1 cellular context compared by ENCODE assay signal in the genomic region with DNA sequence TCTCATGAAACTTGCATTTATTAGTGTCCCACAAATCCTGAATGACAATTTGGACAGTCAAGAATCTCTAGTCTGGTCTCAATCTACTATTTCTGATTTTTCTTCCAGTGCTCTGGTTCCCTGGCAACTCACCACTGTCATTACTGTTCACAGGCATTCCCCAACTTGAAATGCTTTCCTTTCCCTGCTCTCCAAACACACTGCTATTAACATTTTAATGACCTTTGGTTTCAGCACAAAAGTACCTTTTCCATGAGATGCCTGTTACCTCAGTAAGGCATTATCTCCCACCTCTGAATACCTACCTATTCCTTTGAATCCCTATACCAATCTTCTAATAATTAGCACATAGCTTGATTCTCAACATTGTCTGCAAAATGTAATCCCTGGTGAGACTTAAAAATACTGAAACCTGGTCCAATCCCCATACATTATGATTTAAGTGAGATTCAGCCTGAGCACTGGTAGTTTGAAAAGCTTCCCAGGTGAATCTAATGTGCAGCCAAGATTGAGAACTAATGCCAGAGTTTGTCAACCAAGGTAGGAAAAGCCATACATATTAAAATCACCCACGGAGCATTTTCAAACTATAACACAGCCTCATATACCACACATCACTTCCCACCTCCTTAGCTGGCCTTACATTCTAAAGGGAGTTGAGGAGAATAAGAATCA.
TF ChIP-seq lines count a peak whose summit lies in the region.

No MANE protein-coding gene starts in this region.

TF ChIP-seq in HepG2, 621 proteins besides CTCF, POLR2A, EP300 and RAD21 (continued from another document):
- TF ChIP-seq, protein P1, sequence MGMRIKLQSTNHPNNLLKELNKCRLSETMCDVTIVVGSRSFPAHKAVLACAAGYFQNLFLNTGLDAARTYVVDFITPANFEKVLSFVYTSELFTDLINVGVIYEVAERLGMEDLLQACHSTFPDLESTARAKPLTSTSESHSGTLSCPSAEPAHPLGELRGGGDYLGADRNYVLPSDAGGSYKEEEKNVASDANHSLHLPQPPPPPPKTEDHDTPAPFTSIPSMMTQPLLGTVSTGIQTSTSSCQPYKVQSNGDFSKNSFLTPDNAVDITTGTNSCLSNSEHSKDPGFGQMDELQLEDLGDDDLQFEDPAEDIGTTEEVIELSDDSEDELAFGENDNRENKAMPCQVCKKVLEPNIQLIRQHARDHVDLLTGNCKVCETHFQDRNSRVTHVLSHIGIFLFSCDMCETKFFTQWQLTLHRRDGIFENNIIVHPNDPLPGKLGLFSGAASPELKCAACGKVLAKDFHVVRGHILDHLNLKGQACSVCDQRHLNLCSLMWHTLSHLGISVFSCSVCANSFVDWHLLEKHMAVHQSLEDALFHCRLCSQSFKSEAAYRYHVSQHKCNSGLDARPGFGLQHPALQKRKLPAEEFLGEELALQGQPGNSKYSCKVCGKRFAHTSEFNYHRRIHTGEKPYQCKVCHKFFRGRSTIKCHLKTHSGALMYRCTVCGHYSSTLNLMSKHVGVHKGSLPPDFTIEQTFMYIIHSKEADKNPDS (CRISPR knock-in tag; IDR thresholded peaks at IDR 0.05): peak; percentile 73; the same call in 1 of the 2 replicates
- TF ChIP-seq HNF4G (IDR thresholded peaks at IDR 0.05; ENCODE audit: borderline replicate concordance, low read depth, low read length): peak; percentile 35; the same call in 1 of the 2 replicates
- no peak for TF ChIP-seq HNF4G (CRISPR knock-in tag; IDR thresholded peaks at IDR 0.05; ENCODE audit: borderline replicate concordance, low read depth)
- no peak for TF ChIP-seq ZNF563 (CRISPR knock-in tag; IDR thresholded peaks at IDR 0.05)
- peak; percentile 68; the same call in 1 of the 2 replicates for TF ChIP-seq ZNF652 (CRISPR knock-in tag; IDR thresholded peaks at IDR 0.05; ENCODE audit: borderline replicate concordance, low read depth)
- no peak for TF ChIP-seq ATF3 (CRISPR knock-in tag; IDR thresholded peaks at IDR 0.05)
- TF ChIP-seq ZNF24 (IDR thresholded peaks at IDR 0.05): no peak
- TF ChIP-seq, protein P2, sequence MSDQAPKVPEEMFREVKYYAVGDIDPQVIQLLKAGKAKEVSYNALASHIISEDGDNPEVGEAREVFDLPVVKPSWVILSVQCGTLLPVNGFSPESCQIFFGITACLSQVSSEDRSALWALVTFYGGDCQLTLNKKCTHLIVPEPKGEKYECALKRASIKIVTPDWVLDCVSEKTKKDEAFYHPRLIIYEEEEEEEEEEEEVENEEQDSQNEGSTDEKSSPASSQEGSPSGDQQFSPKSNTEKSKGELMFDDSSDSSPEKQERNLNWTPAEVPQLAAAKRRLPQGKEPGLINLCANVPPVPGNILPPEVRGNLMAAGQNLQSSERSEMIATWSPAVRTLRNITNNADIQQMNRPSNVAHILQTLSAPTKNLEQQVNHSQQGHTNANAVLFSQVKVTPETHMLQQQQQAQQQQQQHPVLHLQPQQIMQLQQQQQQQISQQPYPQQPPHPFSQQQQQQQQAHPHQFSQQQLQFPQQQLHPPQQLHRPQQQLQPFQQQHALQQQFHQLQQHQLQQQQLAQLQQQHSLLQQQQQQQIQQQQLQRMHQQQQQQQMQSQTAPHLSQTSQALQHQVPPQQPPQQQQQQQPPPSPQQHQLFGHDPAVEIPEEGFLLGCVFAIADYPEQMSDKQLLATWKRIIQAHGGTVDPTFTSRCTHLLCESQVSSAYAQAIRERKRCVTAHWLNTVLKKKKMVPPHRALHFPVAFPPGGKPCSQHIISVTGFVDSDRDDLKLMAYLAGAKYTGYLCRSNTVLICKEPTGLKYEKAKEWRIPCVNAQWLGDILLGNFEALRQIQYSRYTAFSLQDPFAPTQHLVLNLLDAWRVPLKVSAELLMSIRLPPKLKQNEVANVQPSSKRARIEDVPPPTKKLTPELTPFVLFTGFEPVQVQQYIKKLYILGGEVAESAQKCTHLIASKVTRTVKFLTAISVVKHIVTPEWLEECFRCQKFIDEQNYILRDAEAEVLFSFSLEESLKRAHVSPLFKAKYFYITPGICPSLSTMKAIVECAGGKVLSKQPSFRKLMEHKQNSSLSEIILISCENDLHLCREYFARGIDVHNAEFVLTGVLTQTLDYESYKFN (CRISPR knock-in tag; conservative IDR thresholded peaks at IDR 0.05): peak; percentile 49; the same call in 1 of the 2 replicates
- no peak for TF ChIP-seq TEAD3 (CRISPR knock-in tag; optimal IDR thresholded peaks at IDR 0.05; ENCODE audit: borderline replicate concordance)
- TF ChIP-seq AGO1 (IDR thresholded peaks at IDR 0.05; ENCODE audit: low read depth, low read length, poor library complexity, severe bottlenecking): no peak
- TF ChIP-seq DPF2 (CRISPR knock-in tag; IDR thresholded peaks at IDR 0.05; ENCODE audit: borderline replicate concordance, low read depth): peak; percentile 43; the same call in 1 of the 2 replicates
- no peak for TF ChIP-seq CEBPB (IDR thresholded peaks at IDR 0.05; ENCODE audit: borderline replicate concordance, low read depth, low read length)
- TF ChIP-seq HNF4A (CRISPR knock-in tag; IDR thresholded peaks at IDR 0.05): peak; percentile 57; the same call in 1 of the 2 replicates
TF ChIP-seq in HepG2: peak in this region for 7.
